21 cellular contexts compared by ENCODE assay signal in the genomic region with DNA sequence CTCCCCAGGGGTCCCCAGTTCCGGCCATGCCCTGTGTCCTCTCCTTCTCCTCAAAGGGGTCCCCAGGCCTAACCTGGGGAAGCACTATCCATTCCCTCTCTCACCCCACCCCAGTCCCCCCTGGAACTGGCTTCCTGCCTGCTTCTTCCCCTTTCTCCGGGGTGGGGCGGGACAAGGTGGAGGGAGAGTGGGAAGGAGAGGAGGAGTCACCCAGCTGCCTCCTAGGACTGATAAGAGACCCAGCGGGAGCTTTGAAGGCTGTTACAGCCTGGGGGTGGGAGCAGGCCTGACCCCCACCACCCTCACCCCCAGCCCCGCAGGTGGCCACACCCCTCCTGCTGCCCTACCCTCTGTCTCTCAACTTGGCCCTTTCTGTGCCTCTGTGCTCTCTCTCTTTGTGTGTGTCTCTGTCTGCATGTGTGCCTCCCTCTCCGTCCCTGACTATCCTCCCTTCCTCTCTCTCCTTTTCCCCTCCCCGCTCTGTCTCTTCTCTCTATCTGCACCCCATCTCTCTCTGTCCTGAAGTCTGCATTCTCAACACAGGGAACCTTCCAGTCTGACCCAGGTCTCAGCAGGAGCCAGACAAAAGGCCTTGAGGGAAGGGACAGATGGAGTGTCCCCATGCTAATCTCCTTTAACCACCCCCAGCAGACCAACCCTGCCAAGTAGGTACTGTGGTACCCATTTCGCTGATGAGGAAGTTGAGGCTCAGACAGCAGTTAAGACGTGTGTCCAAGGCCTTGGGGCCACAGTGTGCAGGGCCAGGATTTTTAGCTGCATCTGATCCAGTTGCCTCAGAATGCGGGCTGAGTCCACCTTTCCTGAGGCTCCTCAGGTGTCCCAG.
"Had no signal": no experiment of that assay in that cellular context is flagged by ENCODE, and none has a peak within 500 bp of the region (broad histone marks: within the 10 kb centered on the region; RNA-seq: fewer than 3 reads in every experiment).

No MANE protein-coding gene starts in this region.

- H3K36me3 Mint-ChIP-seq: activated naive CD4-positive, alpha-beta T cell treated with anti-CD3 and anti-CD28 coated beads, Interleukin-2, amount 10 ng/mL, durations not matched to agents 7 days and 5 days; naive thymus-derived CD8-positive, alpha-beta T cell had no signal

- H3K4me3 ChIP-seq: coronary artery, gastrocnemius medialis, tibial artery, uterus had no signal

- H3K27me3 ChIP-seq: gastrocnemius medialis, uterus had no signal

- H3K4me3 Mint-ChIP-seq: activated CD4-positive, alpha-beta T cell treated with anti-CD3 and anti-CD28 coated beads, Interleukin-2, amount 10 ng/mL, durations not matched to agents 7 days and 5 days; activated naive CD4-positive, alpha-beta T cell treated with anti-CD3 and anti-CD28 coated beads, Interleukin-2, amount 10 ng/mL, durations not matched to agents 7 days and 5 days; activated naive CD8-positive, alpha-beta T cell treated with anti-CD3 and anti-CD28 coated beads, Interleukin-2, amount 50 U/mL, for 24 hours; activated T-cell treated with anti-CD3 and anti-CD28 coated beads, Interleukin-2, amount 50 U/mL, for 4 hours; naive thymus-derived CD8-positive, alpha-beta T cell had no signal

- H3K9me3 ChIP-seq: gastrocnemius medialis, neutrophil, tibial artery, uterus had no signal

- H3K9me3 Mint-ChIP-seq: activated CD4-positive, alpha-beta T cell treated with anti-CD3 and anti-CD28 coated beads, Interleukin-2, amount 10 ng/mL, durations not matched to agents 7 days and 5 days; activated naive CD4-positive, alpha-beta T cell treated with anti-CD3 and anti-CD28 coated beads, Interleukin-2, amount 10 ng/mL, durations not matched to agents 7 days and 5 days; activated naive CD8-positive, alpha-beta T cell treated with anti-CD3 and anti-CD28 coated beads, Interleukin-2, amount 50 U/mL, for 24 hours; activated T-cell treated with anti-CD3 and anti-CD28 coated beads, Interleukin-2, amount 50 U/mL, for 4 hours; naive thymus-derived CD8-positive, alpha-beta T cell had no signal

- H3K4me1 Mint-ChIP-seq: activated CD4-positive, alpha-beta T cell treated with anti-CD3 and anti-CD28 coated beads, Interleukin-2, amount 10 ng/mL, durations not matched to agents 7 days and 5 days; activated naive CD4-positive, alpha-beta T cell treated with anti-CD3 and anti-CD28 coated beads, Interleukin-2, amount 10 ng/mL, durations not matched to agents 7 days and 5 days; activated naive CD8-positive, alpha-beta T cell treated with anti-CD3 and anti-CD28 coated beads, Interleukin-2, amount 50 U/mL, for 24 hours had no signal

- H3K27ac ChIP-seq: brain microvascular endothelial cell, coronary artery, gastrocnemius medialis, neutrophil, tibial artery, uterus had no signal

- H3K36me3 ChIP-seq: brain microvascular endothelial cell, gastrocnemius medialis, neutrophil, tibial artery, uterus had no signal

- H3K4me1 ChIP-seq: gastrocnemius medialis, tibial artery, uterus had no signal

- ATAC-seq: activated naive CD8-positive, alpha-beta T cell treated with anti-CD3 and anti-CD28 coated beads, Interleukin-2, amount 50 U/mL, for 24 hours; activated T-cell treated with anti-CD3 and anti-CD28 coated beads, Interleukin-2, amount 50 U/mL, for 4 hours; esophagus mucosa; gastrocnemius medialis; left ventricle myocardium superior; naive thymus-derived CD8-positive, alpha-beta T cell had no signal

- H3K27me3 Mint-ChIP-seq: activated CD4-positive, alpha-beta T cell treated with anti-CD3 and anti-CD28 coated beads, Interleukin-2, amount 10 ng/mL, durations not matched to agents 7 days and 5 days; activated naive CD8-positive, alpha-beta T cell treated with anti-CD3 and anti-CD28 coated beads, Interleukin-2, amount 50 U/mL, for 24 hours; naive thymus-derived CD8-positive, alpha-beta T cell had no signal

- H3K27ac Mint-ChIP-seq: activated CD4-positive, alpha-beta T cell treated with anti-CD3 and anti-CD28 coated beads, Interleukin-2, amount 10 ng/mL, durations not matched to agents 7 days and 5 days; activated naive CD4-positive, alpha-beta T cell treated with anti-CD3 and anti-CD28 coated beads, Interleukin-2, amount 10 ng/mL, durations not matched to agents 7 days and 5 days; activated naive CD8-positive, alpha-beta T cell treated with anti-CD3 and anti-CD28 coated beads, Interleukin-2, amount 50 U/mL, for 24 hours; naive thymus-derived CD8-positive, alpha-beta T cell had no signal

- DNase-seq: activated CD4-positive, alpha-beta T cell treated with anti-CD3 and anti-CD28 coated beads, Interleukin-2, amount 10 ng/mL, durations not matched to agents 7 days and 5 days; activated CD8-positive, alpha-beta memory T cell treated with anti-CD3 and anti-CD28 coated beads, Interleukin-2, amount 50 U/mL, for 4 hours; activated naive CD4-positive, alpha-beta T cell treated with anti-CD3 and anti-CD28 coated beads, Interleukin-2, amount 10 ng/mL, durations not matched to agents 7 days and 5 days; activated naive CD8-positive, alpha-beta T cell treated with anti-CD3 and anti-CD28 coated beads, Interleukin-2, amount 50 U/mL, for 24 hours; activated T-cell treated with anti-CD3 and anti-CD28 coated beads, Interleukin-2, amount 50 U/mL, for 4 hours; aorta; brain microvascular endothelial cell; gastrocnemius medialis; head of caudate nucleus; left ventricle myocardium superior; stimulated activated CD4-positive, alpha-beta T cell treated with anti-CD3 and anti-CD28 coated beads, Interleukin-12 subunit alpha, Interleukin-12 subunit beta, amount 100 ng/mL, for 4 hours; stimulated activated CD4-positive, alpha-beta T cell treated with anti-CD3 and anti-CD28 coated beads, Interleukin-1b, Interleukin-23, amount 100 ng/mL, for 48 hours; stimulated activated CD8-positive, alpha-beta memory T cell treated with anti-CD3 and anti-CD28 coated beads, Interleukin-4, amount 100 ng/mL, for 48 hours; stimulated activated naive CD4-positive, alpha-beta T cell treated with Interleukin-2 at 50 U/mL for 16 hours; SW 1271; tibial artery; uterus had no signal
